In the genomic region with DNA sequence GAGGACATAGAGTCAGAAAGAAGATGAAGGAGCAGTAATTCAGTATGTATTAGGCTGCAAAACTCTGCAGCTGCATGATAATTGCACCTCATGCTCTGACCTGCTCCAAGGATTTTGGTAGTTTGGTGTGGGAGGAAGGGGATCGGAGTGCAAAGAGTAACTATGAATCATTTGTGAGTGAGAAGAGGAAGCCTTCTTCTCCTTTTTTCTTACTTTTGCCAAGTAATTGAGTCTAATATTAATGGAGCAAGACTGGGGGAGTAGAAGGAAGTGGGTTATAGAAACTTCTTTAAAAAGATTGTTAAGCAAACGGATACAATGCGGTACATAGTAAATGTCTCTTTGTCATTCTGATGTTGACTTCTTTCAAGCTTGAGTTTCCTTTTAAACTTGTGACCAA, we compare ENCODE assay signal across 29 cellular contexts.
A peak's percentile ranks its signal among the peaks of the same experiment; 100 is the strongest.
DNase-seq lines count a peak whose midpoint lies in the region; ATAC-seq and TF ChIP-seq lines count a peak whose summit lies in the region.
"Had no signal": no experiment of that assay in that cellular context is flagged by ENCODE, and none has a peak within 500 bp of the region (broad histone marks: within the 10 kb centered on the region; RNA-seq: fewer than 3 reads in every experiment).

No MANE protein-coding gene starts in this region.

- H2AK5ac ChIP-seq in neuronal stem cell (ENCODE audit: low read depth, low read length), result no peak overlapping the region

- peaks cover 8% of the 10 kb centered on the region for H3K4me1 Mint-ChIP-seq in nephron progenitor cell
- H3K4me1 Mint-ChIP-seq: activated naive CD8-positive, alpha-beta T cell treated with anti-CD3 and anti-CD28 coated beads for 36 hours; neural crest cell; T-cell had no signal

- H3K18ac ChIP-seq in neuronal stem cell (ENCODE audit: low read length), result no peak overlapping the region

- TF ChIP-seq CTCF in HL-60 (IDR thresholded peaks at IDR 0.05; ENCODE audit: insufficient read depth, low read length), result no peak
- TF ChIP-seq CTCF in nephron progenitor cell (IDR thresholded peaks at IDR 0.05), result no peak
- TF ChIP-seq CTCF in gastroesophageal sphincter (IDR thresholded peaks at IDR 0.05), result no peak

- H3K36me3 ChIP-seq in neuronal stem cell (replicated peaks in 1 of 2; ENCODE audit: control insufficient read depth in 2 of 2, insufficient read depth in 2 of 2, low read length in 2 of 2) (no peaks in the 10 kb centered on the region), gastroesophageal sphincter (no peaks in the 10 kb centered on the region)
- H3K36me3 ChIP-seq: BLaER1 treated with 17β-estradiol and CSF1 and Interleukin-3, amounts not matched to agents 10 nM and 100 nM; colonic mucosa; sigmoid colon had no signal

- H2AFZ ChIP-seq in neuronal stem cell (ENCODE audit: low read length), result no peak overlapping the region
- H2AFZ ChIP-seq: PC-9 had no signal

- peak; percentile 55 to 61 for DNase-seq in HL-60 (ENCODE audit: low read depth in 1 of 2, low spot score in 1 of 2)
- DNase-seq in NOMO-1 (lab: John Stamatoyannopoulos, UW; ENCODE audit: unreplicated experiment in 2 of 2), result peak; percentile 82 to 86
- DNase-seq in UCSD-AML1 (lab: John Stamatoyannopoulos, UW; ENCODE audit: unreplicated experiment), result peak; percentile 37
- no peak for DNase-seq in nephron progenitor cell
- no peak for DNase-seq in neuronal stem cell (ENCODE audit: low spot score)
- DNase-seq in SHP77 treated with DMSO at 0.1 percent for 48 hours (lab: John Stamatoyannopoulos, UW), result no peak
- no peak for DNase-seq in hippocampal formation (lab: John Stamatoyannopoulos, UW)
- DNase-seq: activated effector memory CD4-positive, alpha-beta T cell treated with anti-CD3 and anti-CD28 coated beads, Interleukin-2, amount 50 U/mL, for 16 hours; activated naive CD8-positive, alpha-beta T cell treated with anti-CD3 and anti-CD28 coated beads for 36 hours; activated T-cell treated with anti-CD3 and anti-CD28 coated beads for 4 hours; aorta; colonic mucosa; DND-41; effector memory CD8-positive, alpha-beta T cell; erythroblast; HCEC 1CT; NCI-H1417; NCI-H2107; NCI-H446; NCI-H82; PC-9; posterior cingulate gyrus; sigmoid colon; stimulated activated naive B cell treated with anti-CD40 and anti-IgM and Interleukin-4, amounts not matched to agents 10 μg/mL and 1 μg/mL and 100 μg/mL, for 72 hours; T-cell had no signal

- no peak overlapping the region for H4K8ac ChIP-seq in neuronal stem cell (ENCODE audit: low read depth, low read length)

- peak overlapping the region; percentile 9 for H3K4me3 ChIP-seq in HL-60 (replicated peaks; ENCODE audit: insufficient read depth, low read length)
- H3K4me3 ChIP-seq in neuronal stem cell (ENCODE audit: low read length in 2 of 2), result no peak overlapping the region
- no peak overlapping the region for H3K4me3 ChIP-seq in gastroesophageal sphincter
- H3K4me3 ChIP-seq: BLaER1 treated with 17β-estradiol and CSF1 and Interleukin-3, amounts not matched to agents 10 nM and 100 nM; colonic mucosa; PC-9; sigmoid colon had no signal

- H3K27me3 ChIP-seq in HL-60 (ENCODE audit: insufficient read depth, poor library complexity, severe bottlenecking) (no peaks in the 10 kb centered on the region), neuronal stem cell (ENCODE audit: control insufficient read depth in 3 of 3, insufficient read depth in 3 of 3, low read depth in 1 of 3, low read length in 3 of 3) (no peaks in the 10 kb centered on the region), gastroesophageal sphincter (no peaks in the 10 kb centered on the region)
- H3K27me3 ChIP-seq: BLaER1 treated with 17β-estradiol and CSF1 and Interleukin-3, amounts not matched to agents 10 nM and 100 nM; colonic mucosa; sigmoid colon had no signal

- no peak overlapping the region for H2BK120ac ChIP-seq in neuronal stem cell (ENCODE audit: low read depth, low read length)

- H3K36me3 Mint-ChIP-seq in nephron progenitor cell (ENCODE audit: low read depth), result no peaks in the 10 kb centered on the region
- H3K36me3 Mint-ChIP-seq: activated naive CD8-positive, alpha-beta T cell treated with anti-CD3 and anti-CD28 coated beads for 36 hours; stimulated activated naive B cell treated with anti-CD40 and anti-IgM and Interleukin-4, amounts not matched to agents 10 μg/mL and 1 μg/mL and 100 μg/mL, for 72 hours; T-cell had no signal

- H3K4me1 ChIP-seq in neuronal stem cell (ENCODE audit: control insufficient read depth in 2 of 2, insufficient read depth in 1 of 2, low read depth in 1 of 2, low read length in 2 of 2), result no peaks in the 10 kb centered on the region
- no peaks in the 10 kb centered on the region for H3K4me1 ChIP-seq in gastroesophageal sphincter
- H3K4me1 ChIP-seq: colonic mucosa, sigmoid colon had no signal

- no peaks in the 10 kb centered on the region for H3K27me3 Mint-ChIP-seq in nephron progenitor cell (ENCODE audit: low read depth, poor library complexity)

- H3K4me2 ChIP-seq in neuronal stem cell (ENCODE audit: insufficient read depth, low read length, poor library complexity, severe bottlenecking), result no peak overlapping the region
- H3K4me2 ChIP-seq: PC-9 had no signal

- H3K9me3 Mint-ChIP-seq in nephron progenitor cell, result no peaks in the 10 kb centered on the region
- H3K9me3 Mint-ChIP-seq: activated naive CD8-positive, alpha-beta T cell treated with anti-CD3 and anti-CD28 coated beads for 36 hours; stimulated activated naive B cell treated with anti-CD40 and anti-IgM and Interleukin-4, amounts not matched to agents 10 μg/mL and 1 μg/mL and 100 μg/mL, for 72 hours; T-cell had no signal

- no peak overlapping the region for H3K14ac ChIP-seq in neuronal stem cell (ENCODE audit: low read length)

- no peaks in the 10 kb centered on the region for H3K9me3 ChIP-seq in neuronal stem cell (replicated peaks in 1 of 2; ENCODE audit: control insufficient read depth in 2 of 2, insufficient read depth in 1 of 2, low read depth in 1 of 2, low read length in 2 of 2)
- no peaks in the 10 kb centered on the region for H3K9me3 ChIP-seq in gastroesophageal sphincter
- H3K9me3 ChIP-seq: BLaER1 treated with 17β-estradiol and CSF1 and Interleukin-3, amounts not matched to agents 10 nM and 100 nM; colonic mucosa; sigmoid colon had no signal

- peak overlapping the region; percentile 79 for H3K27ac ChIP-seq in HL-60 (replicated peaks)
- no peak overlapping the region for H3K27ac ChIP-seq in neuronal stem cell (replicated peaks; ENCODE audit: low read length)
- H3K27ac ChIP-seq in gastroesophageal sphincter, result no peak overlapping the region
- H3K27ac ChIP-seq: colonic mucosa, PC-9, sigmoid colon had no signal

- no peak for TF ChIP-seq POLR2A in gastroesophageal sphincter (IDR thresholded peaks at IDR 0.05)

- H3K23ac ChIP-seq in neuronal stem cell (ENCODE audit: low read depth, low read length, poor library complexity), result no peak overlapping the region

- H3K27ac Mint-ChIP-seq in nephron progenitor cell, result peak overlapping the region; percentile 13
- H3K27ac Mint-ChIP-seq: activated naive CD8-positive, alpha-beta T cell treated with anti-CD3 and anti-CD28 coated beads for 36 hours; effector memory CD8-positive, alpha-beta T cell; stimulated activated naive B cell treated with anti-CD40 and anti-IgM and Interleukin-4, amounts not matched to agents 10 μg/mL and 1 μg/mL and 100 μg/mL, for 72 hours; T-cell had no signal

- TF ChIP-seq EP300 in gastroesophageal sphincter (IDR thresholded peaks at IDR 0.05), result no peak

- no peak overlapping the region for H4K91ac ChIP-seq in neuronal stem cell (ENCODE audit: low read depth, low read length, poor library complexity)

- H3K79me1 ChIP-seq in neuronal stem cell (ENCODE audit: low read depth, low read length), result no peaks in the 10 kb centered on the region

- H2BK15ac ChIP-seq in neuronal stem cell (ENCODE audit: low read length), result no peak overlapping the region

- no peak overlapping the region for H2BK12ac ChIP-seq in neuronal stem cell (ENCODE audit: low read length)

- no peak overlapping the region for H2BK5ac ChIP-seq in neuronal stem cell (ENCODE audit: low read length)

- no peak overlapping the region for H3K4me3 Mint-ChIP-seq in nephron progenitor cell
- H3K4me3 Mint-ChIP-seq: activated naive CD8-positive, alpha-beta T cell treated with anti-CD3 and anti-CD28 coated beads for 36 hours; effector memory CD8-positive, alpha-beta T cell; neural crest cell; stimulated activated naive B cell treated with anti-CD40 and anti-IgM and Interleukin-4, amounts not matched to agents 10 μg/mL and 1 μg/mL and 100 μg/mL, for 72 hours; T-cell had no signal

- no CpG with 5 or more reads among the region's 3 CpGs for WGBS in neuronal stem cell (ENCODE audit: extremely low coverage in 2 of 2, insufficient read length in 2 of 2, insufficient replicate concordance in 1 of 2), 2 donors
- 66 to 74% methylated on average over 2 to 3 of the region's 3 CpGs for WGBS in gastroesophageal sphincter (ENCODE audit: low coverage in 1 of 2), 2 donors

- no peak overlapping the region for H3K9ac ChIP-seq in neuronal stem cell (ENCODE audit: low read depth, low read length, poor library complexity)
- H3K9ac ChIP-seq: BLaER1 treated with 17β-estradiol and CSF1 and Interleukin-3, amounts not matched to agents 10 nM and 100 nM had no signal

- no peak for ATAC-seq in gastroesophageal sphincter
- ATAC-seq: effector memory CD8-positive, alpha-beta T cell; Right ventricle myocardium inferior; stimulated activated naive B cell treated with anti-CD40 and anti-IgM and Interleukin-4, amounts not matched to agents 10 μg/mL and 1 μg/mL and 100 μg/mL, for 72 hours; T-cell had no signal

- H3K4ac ChIP-seq in neuronal stem cell (ENCODE audit: low read length), result no peak overlapping the region

Comparison
In these comparisons a context has a peak if more than half of its experiments do, and no peak if none do; other contexts are left out.
1. DNase-seq: peak in HL-60 (2 of 2), NOMO-1 (2 of 2) and UCSD-AML1 (single experiment); none in nephron progenitor cell (single experiment), neuronal stem cell (single experiment), SHP77 treated with DMSO at 0.1 percent for 48 hours (single experiment) and hippocampal formation (0 of 2).